In the genomic region with DNA sequence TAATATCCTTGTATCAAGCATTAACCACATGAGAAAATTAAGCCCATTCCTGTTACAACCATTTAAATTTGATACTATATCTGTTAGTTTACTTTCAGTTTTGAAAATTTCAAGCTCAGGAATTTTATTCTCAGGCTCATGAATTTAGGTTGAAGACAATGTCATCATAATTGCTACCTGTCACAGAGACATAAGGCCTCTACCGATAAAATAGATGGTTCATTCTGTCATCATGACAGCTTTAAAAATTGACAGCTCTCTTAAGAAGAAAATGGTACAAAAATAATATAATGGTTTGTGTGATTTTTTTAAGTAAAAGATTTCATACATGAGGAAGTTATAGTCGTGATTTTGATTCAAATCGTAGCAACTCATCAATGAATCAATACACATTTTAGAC, we compare ENCODE assay signal across 24 cellular contexts.
"Had no signal": no experiment of that assay in that cellular context is flagged by ENCODE, and none has a peak within 500 bp of the region (broad histone marks: within the 10 kb centered on the region; RNA-seq: fewer than 3 reads in every experiment).

No MANE protein-coding gene starts in this region.

- H3K4me3 ChIP-seq: dorsolateral prefrontal cortex, gastroesophageal sphincter, heart right ventricle, lower lobe of right lung, right atrium auricular region, stomach, thyroid gland, vagina had no signal

- H3K9me3 ChIP-seq: gastroesophageal sphincter, lower lobe of right lung, neutrophil, right atrium auricular region, stomach, thyroid gland, vagina had no signal

- FAIRE-seq: colon had no signal

- H3K27ac Mint-ChIP-seq: natural killer cell; progenitor cell of endocrine pancreas; stimulated activated effector memory CD8-positive, alpha-beta T cell treated with anti-CD3 and anti-CD28 coated beads, Interleukin-12 subunit alpha, Interleukin-12 subunit beta, amount 100 ng/mL, for 72 hours had no signal

- DNase-seq: dorsolateral prefrontal cortex; effector CD4-positive, alpha-beta T cell; foreskin fibroblast; heart right ventricle; hippocampal formation; left colon; left ventricle myocardium superior; lower lobe of right lung; natural killer cell; stimulated activated CD4-positive, alpha-beta T cell treated with anti-CD3 and anti-CD28 coated beads, Interleukin-2, amount 100 ng/mL, for 24 hours; stimulated activated CD4-positive, alpha-beta T cell treated with anti-CD3 and anti-CD28 coated beads, Interleukin-4, amount 100 ng/mL, for 24 hours; stimulated activated naive CD4-positive, alpha-beta T cell treated with Interleukin-2 at 50 U/mL for 16 hours; stomach; thyroid gland; trophoblast cell had no signal

- H3K4me1 ChIP-seq: gastroesophageal sphincter, lower lobe of right lung, parathyroid adenoma, right atrium auricular region, stomach, thyroid gland had no signal

- H3K4me3 Mint-ChIP-seq: natural killer cell; neural crest cell; stimulated activated effector memory CD8-positive, alpha-beta T cell treated with anti-CD3 and anti-CD28 coated beads, Interleukin-12 subunit alpha, Interleukin-12 subunit beta, amount 100 ng/mL, for 72 hours had no signal

- H3K27me3 Mint-ChIP-seq: progenitor cell of endocrine pancreas had no signal

- H3K27me3 ChIP-seq: dorsolateral prefrontal cortex, gastroesophageal sphincter, heart right ventricle, neutrophil, right atrium auricular region, stomach, thyroid gland, vagina had no signal

- H3K27ac ChIP-seq: gastroesophageal sphincter, lower lobe of right lung, neutrophil, parathyroid adenoma, stomach, thyroid gland, vagina had no signal

- H3K36me3 ChIP-seq: gastroesophageal sphincter, heart right ventricle, lower lobe of right lung, neutrophil, right atrium auricular region, stomach, thyroid gland, vagina had no signal

- H3K4me1 Mint-ChIP-seq: natural killer cell; stimulated activated effector memory CD8-positive, alpha-beta T cell treated with anti-CD3 and anti-CD28 coated beads, Interleukin-12 subunit alpha, Interleukin-12 subunit beta, amount 100 ng/mL, for 72 hours had no signal

- H3K36me3 Mint-ChIP-seq: natural killer cell; stimulated activated effector memory CD8-positive, alpha-beta T cell treated with anti-CD3 and anti-CD28 coated beads, Interleukin-12 subunit alpha, Interleukin-12 subunit beta, amount 100 ng/mL, for 72 hours had no signal
